Comparison of ENCODE assay signal across 8 cellular contexts in genomic region chr15:66704019-66704782, GRCh38. TPM values are rescaled to one million over a fixed set of nuclear protein-coding genes. Genes with fewer than 3 reads are reported as not detected.
DNase-seq lines count a peak whose midpoint lies in the region; ATAC-seq and TF ChIP-seq lines count a peak whose summit lies in the region.

No MANE protein-coding gene starts in this region.

- H3K4me1 ChIP-seq in heart right ventricle: peaks cover 9 to 68% (median 48%) of the 10 kb centered on the region in 9 donors
- peaks cover 0 to 20% of the 10 kb centered on the region in 2 donors for H3K4me1 ChIP-seq in lung (ENCODE audit: control insufficient read depth in 2 of 2, insufficient read depth in 2 of 2, low read length in 2 of 2)
- no peaks in the 10 kb centered on the region for H3K4me1 ChIP-seq in urinary bladder (ENCODE audit: insufficient read depth)

- peaks cover 0 to 32% (median 0%) of the 10 kb centered on the region in 7 donors for H3K27me3 ChIP-seq in heart right ventricle
- H3K27me3 ChIP-seq in lung (ENCODE audit: control insufficient read depth, insufficient read depth): no peaks in the 10 kb centered on the region

- no peak for TF ChIP-seq CTCF in heart right ventricle (IDR thresholded peaks at IDR 0.05)
- TF ChIP-seq CTCF in astrocyte of the spinal cord (IDR thresholded peaks at IDR 0.05; ENCODE audit: low read depth, low read length): no peak
- TF ChIP-seq CTCF in lung (IDR thresholded peaks at IDR 0.05; ENCODE audit: control extremely low read depth, extremely low read depth): no peak

- DNase-seq in heart right ventricle: peak in 1 of 2 donors; percentile 33
- DNase-seq in Right ventricle myocardium inferior (ENCODE audit: missing footprints): no peak
- no peak for DNase-seq in astrocyte of the spinal cord (ENCODE audit: low read depth, low spot score)
- no peak for DNase-seq in lung (ENCODE audit: low spot score)
- no peak for DNase-seq in medulla oblongata (ENCODE audit: extremely low spot score)
- no peak for DNase-seq in KBM-7

- H3K27ac ChIP-seq in heart right ventricle (peak overlapping the region; percentile 57 to 97 (median 92)), lung (ENCODE audit: low read depth in 1 of 2, low read length in 1 of 2) (peak overlapping the region; percentile 88 to 91), urinary bladder (ENCODE audit: low read depth) (peak overlapping the region; percentile 35)

- H3K36me3 ChIP-seq in heart right ventricle (peaks cover 0 to 11% (median 0%) of the 10 kb centered on the region in 9 donors), lung (ENCODE audit: control insufficient read depth in 2 of 2, insufficient read depth in 2 of 2, low read length in 2 of 2) (peaks cover 0 to 4% of the 10 kb centered on the region in 2 donors), urinary bladder (ENCODE audit: insufficient read depth) (no peaks in the 10 kb centered on the region)

- intact Hi-C loops in heart right ventricle (cut with DNase I): loop anchor here in 7 of 10 donors (5.0 to 10.0 kb wide), 9 partner anchors 57 to 161 kb away; no protein-coding TSS in a partner anchor
- intact Hi-C loops in Right ventricle myocardium inferior (cut with DNase I): no loop called here

- in situ Hi-C loops in astrocyte of the spinal cord (cut with HindIII; ENCODE audit: low sequenced_read_pairs) (no loop called here), KBM-7 (cut with MboI; ENCODE audit: low pct_unique_long_range_greater_than_20kb, low sequenced_read_pairs) (no loop called here)

- H3K4me3 ChIP-seq in heart right ventricle (peak overlapping the region; percentile 62 to 85 (median 78)), astrocyte of the spinal cord (ENCODE audit: low read depth, low read length) (peak overlapping the region; percentile 80), lung (peak overlapping the region; percentile 81), urinary bladder (ENCODE audit: low read depth, low read length) (peak overlapping the region; percentile 98)

- ATAC-seq in heart right ventricle (peak in 1 of 8 donors; percentile 5), Right ventricle myocardium inferior (no peak), lung (ENCODE audit: insufficient read depth, low FRiP score) (no peak), HG03196 (IDR thresholded peaks at IDR 0.05; ENCODE audit: unreplicated experiment) (no peak)

- WGBS in heart right ventricle, 2 donors: 10 to 11% methylated on average over 29 to 30 of the region's 30 CpGs
- WGBS in lung, 2 donors: 6 to 19% methylated on average over 30 of the region's 30 CpGs
- WGBS in urinary bladder: 5% methylated on average over 30 of the region's 30 CpGs

- H3K9me3 ChIP-seq in heart right ventricle: no peaks in the 10 kb centered on the region
- no peaks in the 10 kb centered on the region for H3K9me3 ChIP-seq in lung (ENCODE audit: control insufficient read depth in 2 of 2, insufficient read depth in 1 of 2, low read length in 1 of 2)

RNA-seq across cellular contexts. Expression of gene SMAD6, which starts 2.2 kb away (rescaled TPM):
- total RNA-seq in heart right ventricle (10 to 100 TPM; 12.2 to 43.4 (median 20.6) TPM), Right ventricle myocardium inferior (16.2 TPM), lung (10 to 100 TPM; 62.3 to 67.9 TPM), urinary bladder (31.1 TPM)
- polyA plus RNA-seq in heart right ventricle (10 to 100 TPM in 1 of 2 donors, 1 to 10 TPM in 1; 6.6 to 19.5 TPM), lung (10 to 100 TPM; 24.2 to 56.0 TPM), urinary bladder (20.1 TPM)

Comparison
In these comparisons a context has a peak if more than half of its experiments do, and no peak if none do; other contexts are left out.
1. H3K27ac ChIP-seq: peak in every context shown above with its lines; median percentile 92 in heart right ventricle; 90 in lung; 35 in urinary bladder.